8 cellular contexts compared by ENCODE assay signal in genomic region chr10:62816179-62817119, GRCh38. TPM values are rescaled to one million over a fixed set of nuclear protein-coding genes. Genes with fewer than 3 reads are reported as not detected.
DNase-seq lines count a peak whose midpoint lies in the region; ATAC-seq and TF ChIP-seq lines count a peak whose summit lies in the region.

EGR2 (minus strand) TSS chr10:62816366; CDS start chr10:62816029, 337 bp downstream.

- H3K4me1 Mint-ChIP-seq in activated CD4-positive, alpha-beta T cell treated with anti-CD3 and anti-CD28 coated beads for 36 hours: peaks cover 46% of the 10 kb centered on the region
- H3K4me1 Mint-ChIP-seq in chondrocyte (ENCODE audit: low read depth): peaks cover 57% of the 10 kb centered on the region

- POLR2A ChIA-PET in activated CD4-positive, alpha-beta T cell treated with anti-CD3 and anti-CD28 coated beads for 36 hours (lab: Charles Lee): interaction anchor here (0.6 to 2.5 kb wide), 13 partner anchors 10 to 317 kb away, joined by 3 to 17 read pairs (median 6); partner anchors contain the start of genes ADO and NRBF2

- peaks cover 34% of the 10 kb centered on the region for H3K27me3 ChIP-seq in kidney epithelial cell (ENCODE audit: control insufficient read depth, insufficient read depth, low read length)

- H3K4me3 ChIP-seq in AG09309 (ENCODE audit: control insufficient read depth, low read depth, low read length) (peak within 1 kb of the TSS; percentile 73), kidney epithelial cell (ENCODE audit: low read depth, low read length) (peak within 1 kb of the TSS; percentile 69)

- TF ChIP-seq CTCF in AG09309 (IDR thresholded peaks at IDR 0.05; ENCODE audit: control insufficient read depth, insufficient read depth, low read depth, low read length, missing control alignments): no peak
- no peak for TF ChIP-seq CTCF in chondrocyte (IDR thresholded peaks at IDR 0.05)
- no peak for TF ChIP-seq CTCF in kidney epithelial cell (IDR thresholded peaks at IDR 0.05; ENCODE audit: insufficient read depth, low read length, poor library complexity, severe bottlenecking)

- peak within 1 kb of the TSS; percentile 99 for H3K4me3 Mint-ChIP-seq in activated CD4-positive, alpha-beta T cell treated with anti-CD3 and anti-CD28 coated beads for 36 hours
- H3K4me3 Mint-ChIP-seq in chondrocyte (ENCODE audit: unreplicated experiment): peak within 1 kb of the TSS; percentile 96

- no peaks in the 10 kb centered on the region for H3K9me3 Mint-ChIP-seq in activated CD4-positive, alpha-beta T cell treated with anti-CD3 and anti-CD28 coated beads for 36 hours (ENCODE audit: low read depth)
- H3K9me3 Mint-ChIP-seq in chondrocyte (ENCODE audit: low read depth): no peaks in the 10 kb centered on the region

- CTCF ChIA-PET in activated CD4-positive, alpha-beta T cell treated with anti-CD3 and anti-CD28 coated beads for 36 hours (lab: Charles Lee): interaction anchor here (0.5 to 4.2 kb wide), 30 partner anchors 9 to 828 kb away, joined by 3 to 51 read pairs (median 3); partner anchors contain the start of gene NRBF2

- H3K36me3 Mint-ChIP-seq in activated CD4-positive, alpha-beta T cell treated with anti-CD3 and anti-CD28 coated beads for 36 hours (ENCODE audit: low read depth): peaks cover 46% of the 10 kb centered on the region
- peaks cover 7% of the 10 kb centered on the region for H3K36me3 Mint-ChIP-seq in chondrocyte (ENCODE audit: low read depth)

- H3K27me3 Mint-ChIP-seq in activated CD4-positive, alpha-beta T cell treated with anti-CD3 and anti-CD28 coated beads for 36 hours: peaks cover 19% of the 10 kb centered on the region
- H3K27me3 Mint-ChIP-seq in chondrocyte (ENCODE audit: low read depth): no peaks in the 10 kb centered on the region

- no peaks in the 10 kb centered on the region for H3K36me3 ChIP-seq in kidney epithelial cell (ENCODE audit: control insufficient read depth, insufficient read depth, low read length)

- DNase-seq in AG09309 (ENCODE audit: low read depth) (peak; percentile 79), NCI-H446 treated with DMSO at 0.1 percent for 48 hours (lab: John Stamatoyannopoulos, UW) (peak; percentile 79), chondrocyte (ENCODE audit: low spot score) (peak; percentile 96), kidney epithelial cell (ENCODE audit: low read depth) (peak; percentile 94)
- peak; percentile 96 for DNase-seq in activated CD4-positive, alpha-beta T cell treated with anti-CD3 and anti-CD28 coated beads for 36 hours
- DNase-seq in stimulated activated CD4-positive, alpha-beta T cell treated with anti-CD3 and anti-CD28 coated beads, Interleukin-15, amount 100 ng/mL, for 24 hours: peak; percentile 96

- peak within 1 kb of the TSS; percentile 99 for H3K27ac Mint-ChIP-seq in activated CD4-positive, alpha-beta T cell treated with anti-CD3 and anti-CD28 coated beads for 36 hours
- peak within 1 kb of the TSS; percentile 97 for H3K27ac Mint-ChIP-seq in chondrocyte (ENCODE audit: unreplicated experiment)

- intact Hi-C loops in activated CD4-positive, alpha-beta T cell treated with anti-CD3 and anti-CD28 coated beads for 36 hours (cut with DNase I, micrococcal nuclease): loop anchor here (1.0 to 10.0 kb wide), 22 partner anchors 11 to 914 kb away; partner anchors contain the start of genes NRBF2 (in 2 of the 2), ADO (in 1 of the 2) and REEP3 (in 1 of the 2)

- ATAC-seq in GM19023 (IDR thresholded peaks at IDR 0.05; ENCODE audit: unreplicated experiment): peak; percentile 76
- ATAC-seq in HG03196 (IDR thresholded peaks at IDR 0.05; ENCODE audit: unreplicated experiment): peak; percentile 81
- ATAC-seq in activated CD4-positive, alpha-beta T cell treated with anti-CD3 and anti-CD28 coated beads for 36 hours: peak; percentile 77

RNA-seq across cellular contexts. Expression of gene EGR2, which starts in this region (rescaled TPM):
- 10 to 100 TPM; 46.0 to 53.9 TPM for total RNA-seq in activated CD4-positive, alpha-beta T cell treated with anti-CD3 and anti-CD28 coated beads for 36 hours
- total RNA-seq in chondrocyte (11.7 to 17.8 TPM (median 11.9 TPM) in 3 replicates), kidney epithelial cell (0.67 and 1.2 TPM in 2 replicates)

Comparison
In these comparisons a context has a peak if more than half of its experiments do, and no peak if none do; other contexts are left out.
1. Peak in every context shown above with its lines: DNase-seq, ATAC-seq and H3K4me3 ChIP-seq.